ENCODE assay signal across 11 cellular contexts in genomic region chr2:81266106-81266505, GRCh38.
A peak's percentile ranks its signal among the peaks of the same experiment; 100 is the strongest.
DNase-seq lines count a peak whose midpoint lies in the region; ATAC-seq and TF ChIP-seq lines count a peak whose summit lies in the region.
"Had no signal": no experiment of that assay in that cellular context is flagged by ENCODE, and none has a peak within 500 bp of the region (broad histone marks: within the 10 kb centered on the region; RNA-seq: fewer than 3 reads in every experiment).

No MANE protein-coding gene starts in this region.

- TF ChIP-seq CTCF in MCF 10A (IDR thresholded peaks at IDR 0.05; ENCODE audit: unreplicated experiment) (peak; percentile 33), breast epithelium (IDR thresholded peaks at IDR 0.05) (no peak), NB4 (IDR thresholded peaks at IDR 0.05; ENCODE audit: low read depth, low read length) (peak; percentile 55), endothelial cell (IDR thresholded peaks at IDR 0.05; ENCODE audit: unreplicated experiment) (peak; percentile 55), type B pancreatic cell (conservative IDR thresholded peaks at IDR 0.05) (peak; percentile 70)

- no peaks in the 10 kb centered on the region for H3K27me3 ChIP-seq in breast epithelium

- no peaks in the 10 kb centered on the region for H3K4me1 Mint-ChIP-seq in MCF 10A (ENCODE audit: insufficient read depth, unreplicated experiment)
- H3K4me1 Mint-ChIP-seq in endothelial cell (ENCODE audit: unreplicated experiment) = no peaks in the 10 kb centered on the region
- no peaks in the 10 kb centered on the region for H3K4me1 Mint-ChIP-seq in type B pancreatic cell (ENCODE audit: unreplicated experiment)

- no peak overlapping the region for H3K27ac ChIP-seq in breast epithelium

- POLR2A ChIA-PET in MCF 10A (lab: Yijun Ruan, JAX) = interaction anchor here (0.6 kb wide), 1 partner anchor 15 kb away, joined by 3 read pairs; no protein-coding TSS in a partner anchor

- H3K4me3 ChIP-seq in breast epithelium = no peak overlapping the region
- no peak overlapping the region for H3K4me3 ChIP-seq in NB4 (ENCODE audit: low read depth, low read length)

- H3K27ac Mint-ChIP-seq in MCF 10A (ENCODE audit: low read depth, unreplicated experiment) (no peak overlapping the region), endothelial cell (ENCODE audit: unreplicated experiment) (no peak overlapping the region), type B pancreatic cell (no peak overlapping the region)

- peaks cover 8% of the 10 kb centered on the region for H3K9me3 Mint-ChIP-seq in MCF 10A (ENCODE audit: unreplicated experiment)
- H3K9me3 Mint-ChIP-seq in endothelial cell (ENCODE audit: unreplicated experiment) = no peaks in the 10 kb centered on the region
- H3K9me3 Mint-ChIP-seq in type B pancreatic cell = no peaks in the 10 kb centered on the region

- peaks cover 0 to 8% of the 10 kb centered on the region in 2 donors for H3K9me3 ChIP-seq in breast epithelium

- H3K4me3 Mint-ChIP-seq in MCF 10A (ENCODE audit: unreplicated experiment) (no peak overlapping the region), endothelial cell (ENCODE audit: unreplicated experiment) (no peak overlapping the region), type B pancreatic cell (no peak overlapping the region)

- TF ChIP-seq POLR2A in breast epithelium (IDR thresholded peaks at IDR 0.05) (no peak), NB4 (IDR thresholded peaks at IDR 0.05; ENCODE audit: extremely low read depth, insufficient read length) (no peak)

- no peaks in the 10 kb centered on the region for H3K4me1 ChIP-seq in breast epithelium

- ATAC-seq in HG03045 (IDR thresholded peaks at IDR 0.05; ENCODE audit: unreplicated experiment) = no peak

- H3K27me3 Mint-ChIP-seq in MCF 10A (ENCODE audit: insufficient read depth, unreplicated experiment) = no peaks in the 10 kb centered on the region
- H3K27me3 Mint-ChIP-seq in endothelial cell (ENCODE audit: unreplicated experiment) = no peaks in the 10 kb centered on the region
- no peaks in the 10 kb centered on the region for H3K27me3 Mint-ChIP-seq in type B pancreatic cell

- intact Hi-C loops in MCF 10A (cut with micrococcal nuclease) = loop anchor here (1.0 kb wide), 1 partner anchor 628 kb away; no protein-coding TSS in a partner anchor
- intact Hi-C loops in breast epithelium (cut with DNase I; ENCODE audit: low total_unique reads) = no loop called here

- CTCF ChIA-PET in MCF 10A (lab: Yijun Ruan, JAX) = interaction anchor here (0.6 to 1.7 kb wide), 3 partner anchors 13 to 376 kb away, joined by 3 to 5 read pairs (median 3); no protein-coding TSS in a partner anchor

- DNase-seq in MCF 10A (ENCODE audit: unreplicated experiment) (peak; percentile 55), breast epithelium (ENCODE audit: low spot score in 2 of 2) (no peak), NB4 (ENCODE audit: low read depth) (peak; percentile 47), endothelial cell (ENCODE audit: low spot score) (peak; percentile 35), type B pancreatic cell (ENCODE audit: extremely low spot score, unreplicated experiment) (no peak), NCI-H1436 treated with DMSO at 0.1 percent for 48 hours (lab: John Stamatoyannopoulos, UW) (no peak), DMS153 treated with DMSO at 0.1 percent for 48 hours (lab: John Stamatoyannopoulos, UW; ENCODE audit: unreplicated experiment) (no peak)
- DNase-seq: activated T-cell treated with anti-CD3 and anti-CD28 coated beads, Interleukin-2, amount 50 U/mL, for 48 hours; foreskin fibroblast; T-helper 2 cell had no signal

- BruUV-seq in MCF 10A (replicated peaks; lab: Mats Ljungman, UMichigan) = no TSS peak

- H3K36me3 ChIP-seq in breast epithelium = no peaks in the 10 kb centered on the region

- H3K36me3 Mint-ChIP-seq in MCF 10A (ENCODE audit: insufficient read depth, unreplicated experiment) = no peaks in the 10 kb centered on the region
- H3K36me3 Mint-ChIP-seq in endothelial cell (ENCODE audit: low read depth, unreplicated experiment) = no peaks in the 10 kb centered on the region
- H3K36me3 Mint-ChIP-seq in type B pancreatic cell = no peaks in the 10 kb centered on the region

Comparison
In these comparisons a context has a peak if more than half of its experiments do, and no peak if none do; other contexts are left out.
1. DNase-seq: peak in MCF 10A (single experiment), NB4 (single experiment) and endothelial cell (single experiment); none in breast epithelium (0 of 2), type B pancreatic cell (single experiment), NCI-H1436 treated with DMSO at 0.1 percent for 48 hours (single experiment) and DMS153 treated with DMSO at 0.1 percent for 48 hours (single experiment).
2. CTCF ChIP-seq: peak in MCF 10A (single experiment), NB4 (single experiment), endothelial cell (single experiment) and type B pancreatic cell (single experiment); none in breast epithelium (0 of 3).